Comparison of ENCODE assay signal across 17 cellular contexts in the genomic region with DNA sequence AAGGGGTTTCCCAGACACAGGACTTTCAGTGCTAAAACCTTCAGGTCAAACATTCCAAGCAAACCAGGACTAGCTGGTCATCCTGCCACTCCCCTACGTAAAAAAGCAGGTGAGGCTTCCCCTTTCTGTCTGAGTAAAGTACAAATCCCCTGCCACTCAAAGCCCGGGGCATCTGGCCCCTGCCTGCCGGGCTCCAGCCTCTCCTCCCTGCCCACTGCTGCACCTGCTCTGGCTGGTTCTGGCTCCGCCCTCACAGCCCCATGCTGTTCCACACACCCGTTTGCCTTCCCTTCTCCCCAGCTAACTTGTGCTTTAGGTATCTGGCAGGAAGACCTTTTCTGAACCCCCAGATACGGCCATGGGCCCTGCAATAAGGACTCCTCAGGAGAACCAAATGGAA. TPM values are rescaled to one million over a fixed set of nuclear protein-coding genes. Genes with fewer than 3 reads are reported as not detected.
DNase-seq lines count a peak whose midpoint lies in the region; ATAC-seq and TF ChIP-seq lines count a peak whose summit lies in the region.
"Had no signal": no experiment of that assay in that cellular context is flagged by ENCODE, and none has a peak within 500 bp of the region (broad histone marks: within the 10 kb centered on the region; RNA-seq: fewer than 3 reads in every experiment).

No MANE protein-coding gene starts in this region.

- H3K4me3 Mint-ChIP-seq in GM23338 = no peak overlapping the region
- H3K4me3 Mint-ChIP-seq: dendritic cell treated with granulocyte-macrophage colony-stimulating factor and Interleukin-4, amounts not matched to agents 40 ng/mL and 50 ng/mL, for 4 days; nephron had no signal

- H3K36me3 Mint-ChIP-seq in GM23338 (ENCODE audit: low read depth) = no peaks in the 10 kb centered on the region

- peaks cover 19% of the 10 kb centered on the region for H3K4me1 Mint-ChIP-seq in GM23338

- H3K4me3 ChIP-seq in GM23338 (no peak overlapping the region), gastrocnemius medialis (no peak overlapping the region)
- H3K4me3 ChIP-seq: lower lobe of right lung, thyroid gland had no signal

- TF ChIP-seq CTCF in GM23338 (conservative IDR thresholded peaks at IDR 0.05; ENCODE audit: low read depth in 2 of 2) = no peak
- TF ChIP-seq CTCF in gastrocnemius medialis (IDR thresholded peaks at IDR 0.05 in 4 of 5, conservative IDR thresholded peaks at IDR 0.05 in 1 of 5) = no peak

- no peaks in the 10 kb centered on the region for H3K27me3 Mint-ChIP-seq in GM23338 (ENCODE audit: insufficient read depth, low read depth, poor library complexity)

- peak overlapping the region; percentile 41 for H2AFZ ChIP-seq in GM23338

- H3K4me1 ChIP-seq in GM23338 (ENCODE audit: insufficient read depth) (peaks cover 9% of the 10 kb centered on the region; the same call in 1 of the 2 replicates), gastrocnemius medialis (peaks cover 4 to 5% of the 10 kb centered on the region in 2 donors)
- H3K4me1 ChIP-seq: lower lobe of right lung had no signal

- no peaks in the 10 kb centered on the region for H3K9me2 ChIP-seq in GM23338 (ENCODE audit: insufficient read depth)

- H3K36me3 ChIP-seq in GM23338 (ENCODE audit: insufficient read depth) (no peaks in the 10 kb centered on the region), gastrocnemius medialis (no peaks in the 10 kb centered on the region)
- H3K36me3 ChIP-seq: lower lobe of right lung, thyroid gland had no signal

- no peak overlapping the region for H3K27ac Mint-ChIP-seq in GM23338
- H3K27ac Mint-ChIP-seq: dendritic cell treated with granulocyte-macrophage colony-stimulating factor and Interleukin-4, amounts not matched to agents 40 ng/mL and 50 ng/mL, for 4 days; nephron had no signal

- H3K27me3 ChIP-seq in GM23338 (ENCODE audit: insufficient read depth) (no peaks in the 10 kb centered on the region), gastrocnemius medialis (no peaks in the 10 kb centered on the region)
- H3K27me3 ChIP-seq: thyroid gland had no signal

- no peak for TF ChIP-seq POLR2A in gastrocnemius medialis (IDR thresholded peaks at IDR 0.05)

- H3K9me3 ChIP-seq in gastrocnemius medialis = no peaks in the 10 kb centered on the region
- H3K9me3 ChIP-seq: lower lobe of right lung, thyroid gland had no signal

- in situ Hi-C loops in gastrocnemius medialis (cut with MboI; ENCODE audit: low sequenced_read_pairs in 4 of 4) = no loop called here

- H3K9me3 Mint-ChIP-seq in GM23338 = no peaks in the 10 kb centered on the region
- H3K9me3 Mint-ChIP-seq: dendritic cell treated with granulocyte-macrophage colony-stimulating factor and Interleukin-4, amounts not matched to agents 40 ng/mL and 50 ng/mL, for 4 days; nephron had no signal

- no peaks in the 10 kb centered on the region for H3K79me2 ChIP-seq in GM23338 (replicated peaks; ENCODE audit: insufficient read depth)

- H3K27ac ChIP-seq in GM23338 (ENCODE audit: low read depth) (no peak overlapping the region), gastrocnemius medialis (no peak overlapping the region)
- H3K27ac ChIP-seq: lower lobe of right lung, thyroid gland had no signal

- no peaks in the 10 kb centered on the region for H3F3A ChIP-seq in GM23338 (replicated peaks; ENCODE audit: low read depth)

- ATAC-seq in GM23338 = peak; percentile 94
- peak; percentile 94 for ATAC-seq in left colon
- no peak for ATAC-seq in gastrocnemius medialis
- ATAC-seq in Right ventricle myocardium inferior = no peak
- ATAC-seq in left cardiac atrium = no peak
- no peak for ATAC-seq in GM21723 (IDR thresholded peaks at IDR 0.05; ENCODE audit: unreplicated experiment)
- ATAC-seq: lower lobe of right lung had no signal

- intact Hi-C loops in left colon (cut with DNase I, micrococcal nuclease) (no loop called here), gastrocnemius medialis (cut with DNase I; ENCODE audit: low total_unique reads) (no loop called here), Right ventricle myocardium inferior (cut with DNase I) (no loop called here), left cardiac atrium (cut with DNase I) (no loop called here)

- H3K4me2 ChIP-seq in GM23338 = peak overlapping the region; percentile 48; the same call in 1 of the 2 replicates

- DNase-seq in GM23338 (ENCODE audit: low spot score) (peak; percentile 44), NCI-H2029 treated with DMSO at 0.1 percent for 48 hours (lab: John Stamatoyannopoulos, UW) (peak; percentile 79), NCI-H82 treated with DMSO at 0.1 percent for 48 hours (lab: John Stamatoyannopoulos, UW; ENCODE audit: unreplicated experiment) (peak; percentile 37), left colon (peak in 1 of 2 donors; percentile 34), gastrocnemius medialis (no peak), Right ventricle myocardium inferior (ENCODE audit: missing footprints) (no peak), left cardiac atrium (no peak)
- DNase-seq: activated CD8-positive, alpha-beta memory T cell treated with anti-CD3 and anti-CD28 coated beads for 24 hours; activated gamma-delta T cell; lower lobe of right lung; Right ventricle myocardium superior; stimulated activated CD4-positive, alpha-beta T cell treated with anti-CD3 and anti-CD28 coated beads, Interleukin-1b, Interleukin-23, amount 100 ng/mL, for 48 hours; thyroid gland had no signal

- no peaks in the 10 kb centered on the region for H4K20me1 ChIP-seq in GM23338 (replicated peaks; ENCODE audit: insufficient read depth)

TF ChIP-seq in GM23338, 12 proteins besides CTCF, POLR2A, EP300 and RAD21:
- no peak for TF ChIP-seq JUNB (IDR thresholded peaks at IDR 0.05; ENCODE audit: unreplicated experiment)
- no peak for TF ChIP-seq EZH2phosphoT487 (IDR thresholded peaks at IDR 0.05; ENCODE audit: unreplicated experiment)

RNA-seq across cellular contexts. Expression of gene S100A7, which starts 23.3 kb away (rescaled TPM):
- not detected in 2 replicates for total RNA-seq in GM23338 (2014; rRNA removed; shearing (Covaris generic))
- not detected in 2 replicates for polyA plus RNA-seq in GM23338 (2016; fragmentation: Nextera tagmentation; extraction: Ambion mirVana)
- total RNA-seq in left colon = not detected
- total RNA-seq in gastrocnemius medialis = not detected
- not detected for total RNA-seq in Right ventricle myocardium inferior
- total RNA-seq in left cardiac atrium = not detected
- total RNA-seq: astrocyte, lower lobe of right lung, Right ventricle myocardium superior, thyroid gland had no signal

RNA-seq across cellular contexts. Expression of gene S100A6, which starts 52.0 kb away (rescaled TPM):
- total RNA-seq in GM23338 (2014; rRNA removed; shearing (Covaris generic)) = 7.3 and 9.4 TPM in 2 replicates
- 77.5 and 98.0 TPM in 2 replicates for polyA plus RNA-seq in GM23338 (2016; fragmentation: Nextera tagmentation; extraction: Ambion mirVana)
- 1,000 to 10,000 TPM; 2,086 to 2,115 TPM for total RNA-seq in left colon
- 100 to 1,000 TPM; 153 to 361 (median 224) TPM for total RNA-seq in gastrocnemius medialis
- 265 TPM for total RNA-seq in Right ventricle myocardium inferior
- 100 to 1,000 TPM; 449 to 518 TPM for total RNA-seq in left cardiac atrium

RNA-seq across cellular contexts. Expression of gene S100A5, which starts 57.0 kb away (rescaled TPM):
- not detected in 2 replicates for total RNA-seq in GM23338 (2014; rRNA removed; shearing (Covaris generic))
- polyA plus RNA-seq in GM23338 (2016; fragmentation: Nextera tagmentation; extraction: Ambion mirVana) = 0.47 TPM in 1 of 2 replicates, not detected in the other
- total RNA-seq in left colon (not detected), gastrocnemius medialis (not detected), Right ventricle myocardium inferior (not detected), left cardiac atrium (not detected)
- total RNA-seq: lower lobe of right lung, Right ventricle myocardium superior had no signal

Comparison
In these comparisons a context has a peak if more than half of its experiments do, and no peak if none do; other contexts are left out.
1. ATAC-seq: peak in GM23338 (single experiment) and left colon (single experiment); none in gastrocnemius medialis (0 of 2), Right ventricle myocardium inferior (single experiment), left cardiac atrium (0 of 2) and GM21723 (single experiment).
2. DNase-seq: peak in GM23338 (single experiment), NCI-H2029 treated with DMSO at 0.1 percent for 48 hours (single experiment) and NCI-H82 treated with DMSO at 0.1 percent for 48 hours (single experiment); none in gastrocnemius medialis (0 of 2), Right ventricle myocardium inferior (single experiment) and left cardiac atrium (single experiment).
3. RNA of gene S100A6, which starts 52.0 kb away (total RNA-seq): 2,086 to 2,115 TPM in left colon, 449 to 518 TPM in left cardiac atrium, 265 TPM in Right ventricle myocardium inferior (single experiment) and 153 to 361 TPM in gastrocnemius medialis; 7.3 to 9.4 TPM in GM23338; every median in the first group is over 10 times any median in the second.